1 cellular context compared by ENCODE assay signal in genomic region chr14:89391123-89391522, GRCh38.
TF ChIP-seq lines count a peak whose summit lies in the region.

No MANE protein-coding gene starts in this region.

TF ChIP-seq in GM23338, 12 proteins besides CTCF, POLR2A, EP300 and RAD21 (continued from another document):
- TF ChIP-seq ZNF462 (CRISPR knock-in tag; IDR thresholded peaks at IDR 0.05): no peak
- no peak for TF ChIP-seq NANOG (IDR thresholded peaks at IDR 0.05; ENCODE audit: borderline replicate concordance)
- no peak for TF ChIP-seq CREB1 (CRISPR knock-in tag; IDR thresholded peaks at IDR 0.05; ENCODE audit: low read depth)
- TF ChIP-seq ZNF114 (CRISPR knock-in tag; IDR thresholded peaks at IDR 0.05): no peak
- no peak for TF ChIP-seq EZH2phosphoT487 (IDR thresholded peaks at IDR 0.05; ENCODE audit: unreplicated experiment)
- no peak for TF ChIP-seq REST (IDR thresholded peaks at IDR 0.05; ENCODE audit: unreplicated experiment)
